Comparison of ENCODE assay signal across 8 cellular contexts in the genomic region with DNA sequence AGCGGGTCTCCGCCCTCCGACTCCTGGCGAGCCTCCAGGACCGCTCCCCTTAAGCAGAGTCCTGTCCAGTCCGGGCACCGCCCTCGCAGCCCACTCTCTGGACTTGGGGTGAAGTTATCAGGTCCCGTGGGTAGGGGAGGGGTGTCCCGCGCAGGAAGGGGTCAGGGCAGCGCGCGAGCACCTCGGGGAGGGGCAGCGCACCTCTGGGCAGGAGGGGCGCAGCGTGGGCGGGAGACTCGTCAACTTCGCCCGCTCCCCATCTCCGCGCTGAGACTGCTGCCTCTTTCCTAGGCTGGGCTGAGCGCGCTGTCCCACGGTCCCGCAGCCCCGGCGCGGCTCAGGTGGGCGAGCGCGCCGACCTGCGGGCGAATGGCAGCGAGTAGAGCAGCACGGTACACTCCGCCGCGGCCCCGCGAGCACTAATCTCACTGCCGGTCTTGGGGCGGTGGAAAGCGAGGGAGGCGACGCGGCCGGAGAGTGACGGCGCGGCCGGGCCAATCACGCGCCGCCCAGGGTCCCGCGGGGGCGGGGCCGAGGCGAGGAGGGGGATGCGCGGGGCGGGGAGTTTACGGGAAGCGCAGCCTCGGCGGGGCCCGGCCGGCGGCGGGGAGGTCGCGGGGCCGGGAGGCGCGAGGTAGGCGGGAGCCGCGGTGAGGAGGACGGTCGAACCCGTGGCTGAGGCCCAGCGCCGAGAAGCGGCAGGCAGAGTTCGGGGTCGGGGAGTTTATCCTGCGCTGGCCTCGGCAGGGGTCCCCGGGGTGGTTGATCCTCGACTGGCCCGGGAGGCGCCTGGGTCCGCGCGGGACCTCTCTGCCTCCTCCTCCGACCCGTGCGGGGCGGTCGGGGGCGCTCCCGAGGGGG. TPM values are rescaled to one million over a fixed set of nuclear protein-coding genes. Genes with fewer than 3 reads are reported as not detected.
DNase-seq lines count a peak whose midpoint lies in the region; ATAC-seq and TF ChIP-seq lines count a peak whose summit lies in the region.

A gene (minus strand): TSS at position 421 of the 861 bp plus-strand sequence. CDS start 696 bp downstream, outside the sequence.

- H3K9me3 ChIP-seq in HAP-1 (no peaks in the 10 kb centered on the region), adipocyte (ENCODE audit: control insufficient read depth, low read length) (no peaks in the 10 kb centered on the region), heart left ventricle (no peaks in the 10 kb centered on the region), upper lobe of right lung (no peaks in the 10 kb centered on the region)

- H3K4me1 ChIP-seq in HAP-1 (peaks cover 30% of the 10 kb centered on the region), adipocyte (ENCODE audit: control insufficient read depth, insufficient read depth, low read length) (peaks cover 54% of the 10 kb centered on the region), heart left ventricle (peaks cover 0 to 72% (median 17%) of the 10 kb centered on the region in 12 donors), upper lobe of right lung (peaks cover 27% of the 10 kb centered on the region)

- peak; percentile 72 to 98 for TF ChIP-seq POLR2A in heart left ventricle (IDR thresholded peaks at IDR 0.05)

- in situ Hi-C loops in HAP-1 (cut with MboI; ENCODE audit: low sequenced_read_pairs), result loop anchor here (25.0 kb wide), 1 partner anchor 212 kb away; no protein-coding TSS in a partner anchor

- peak within 1 kb of the TSS; percentile 81 for H3K4me3 Mint-ChIP-seq in progenitor cell of endocrine pancreas (ENCODE audit: low read depth)

- peak; percentile 39 for TF ChIP-seq CTCF in GM10266 (IDR thresholded peaks at IDR 0.05; ENCODE audit: control insufficient read depth, insufficient read depth, low read depth, missing control alignments)
- TF ChIP-seq CTCF in heart left ventricle (IDR thresholded peaks at IDR 0.05), result peak in 3 of 12 donors; percentile 7 to 30 (median 22)
- TF ChIP-seq CTCF in progenitor cell of endocrine pancreas (IDR thresholded peaks at IDR 0.05; ENCODE audit: unreplicated experiment), result no peak
- no peak for TF ChIP-seq CTCF in upper lobe of right lung (IDR thresholded peaks at IDR 0.05)

- WGBS in heart left ventricle, 4 donors, result 0 to 2% (median 1%) methylated on average over 39 to 106 of the region's 106 CpGs

- H3K27me3 ChIP-seq in HAP-1 (ENCODE audit: low read depth) (no peaks in the 10 kb centered on the region), adipocyte (replicated peaks; ENCODE audit: control insufficient read depth, insufficient read depth, low read length) (no peaks in the 10 kb centered on the region), heart left ventricle (no peaks in the 10 kb centered on the region), upper lobe of right lung (no peaks in the 10 kb centered on the region)

- peaks cover 17% of the 10 kb centered on the region for H3K4me1 Mint-ChIP-seq in progenitor cell of endocrine pancreas (ENCODE audit: low read depth)

- H3K36me3 ChIP-seq in HAP-1 (replicated peaks), result no peaks in the 10 kb centered on the region
- peaks cover 5% of the 10 kb centered on the region for H3K36me3 ChIP-seq in adipocyte (ENCODE audit: control insufficient read depth, insufficient read depth, low read length, severe bottlenecking)
- H3K36me3 ChIP-seq in heart left ventricle, result no peaks in the 10 kb centered on the region
- no peaks in the 10 kb centered on the region for H3K36me3 ChIP-seq in upper lobe of right lung

- H3K27me3 Mint-ChIP-seq in progenitor cell of endocrine pancreas, result peaks cover 4% of the 10 kb centered on the region

- peak within 1 kb of the TSS; percentile 49 for H3K27ac Mint-ChIP-seq in progenitor cell of endocrine pancreas

- H3K4me3 ChIP-seq in HAP-1, result peak within 1 kb of the TSS; percentile 77
- peak within 1 kb of the TSS; percentile 89 for H3K4me3 ChIP-seq in adipocyte (ENCODE audit: low read length)
- H3K4me3 ChIP-seq in heart left ventricle, result peak within 1 kb of the TSS; percentile 77 to 99 (median 94)
- peak within 1 kb of the TSS; percentile 94 for H3K4me3 ChIP-seq in upper lobe of right lung

- H3K27ac ChIP-seq in heart left ventricle (peak within 1 kb of the TSS; percentile 89 to 99 (median 96)), upper lobe of right lung (peak within 1 kb of the TSS; percentile 95)

- H3K9ac ChIP-seq in adipocyte (ENCODE audit: low read length), result peak within 1 kb of the TSS; percentile 99

- intact Hi-C loops in heart left ventricle (cut with DNase I) (loop anchor here in 6 of 10 donors (5.0 to 10.0 kb wide), 8 partner anchors 95 to 628 kb away; a partner anchor contains a TSS), upper lobe of right lung (cut with DNase I) (no loop called here)

- no peaks in the 10 kb centered on the region for H3K36me3 Mint-ChIP-seq in progenitor cell of endocrine pancreas (ENCODE audit: insufficient read depth)

- ATAC-seq in heart left ventricle (peak; percentile 94 to 98 (median 96)), upper lobe of right lung (peak; percentile 96)

- peak; percentile 98 for DNase-seq in GM10266 (ENCODE audit: extremely low spot score)
- DNase-seq in HAP-1 (ENCODE audit: low spot score in 2 of 2), result peak; percentile 83 to 92
- DNase-seq in M059J (ENCODE audit: low read depth), result peak; percentile 68
- DNase-seq in T follicular helper cell (ENCODE audit: low read depth), result peak; percentile 82
- peak; percentile 96 for DNase-seq in adipocyte (ENCODE audit: low read depth)
- DNase-seq in heart left ventricle, result peak; percentile 90 to 96 (median 93)
- peak; percentile 84 for DNase-seq in progenitor cell of endocrine pancreas (ENCODE audit: low spot score, unreplicated experiment)
- DNase-seq in upper lobe of right lung, result peak; percentile 94

- H3K9me3 Mint-ChIP-seq in progenitor cell of endocrine pancreas (ENCODE audit: low read depth), result no peaks in the 10 kb centered on the region

RNA-seq across cellular contexts. Expression of the gene that starts here (rescaled TPM):
- 5.0 and 6.8 TPM in 2 replicates for total RNA-seq in M059J (2014; rRNA removed; shearing (Covaris generic))
- 10 to 100 TPM in 8 of 9 donors, 1 to 10 TPM in 1; 7.0 to 30.6 (median 20.6) TPM for total RNA-seq in heart left ventricle
- polyA plus RNA-seq in heart left ventricle, result 1 to 10 TPM; 5.6 to 9.6 TPM
- total RNA-seq in progenitor cell of endocrine pancreas, result 27.6 and 29.3 TPM in 2 replicates
- 74.0 TPM for total RNA-seq in upper lobe of right lung

Comparison
In these comparisons a context has a peak if more than half of its experiments do, and no peak if none do; other contexts are left out.
1. Peak in every context shown above with its lines: DNase-seq, ATAC-seq, H3K4me3 ChIP-seq and H3K27ac ChIP-seq.